In the genomic region with DNA sequence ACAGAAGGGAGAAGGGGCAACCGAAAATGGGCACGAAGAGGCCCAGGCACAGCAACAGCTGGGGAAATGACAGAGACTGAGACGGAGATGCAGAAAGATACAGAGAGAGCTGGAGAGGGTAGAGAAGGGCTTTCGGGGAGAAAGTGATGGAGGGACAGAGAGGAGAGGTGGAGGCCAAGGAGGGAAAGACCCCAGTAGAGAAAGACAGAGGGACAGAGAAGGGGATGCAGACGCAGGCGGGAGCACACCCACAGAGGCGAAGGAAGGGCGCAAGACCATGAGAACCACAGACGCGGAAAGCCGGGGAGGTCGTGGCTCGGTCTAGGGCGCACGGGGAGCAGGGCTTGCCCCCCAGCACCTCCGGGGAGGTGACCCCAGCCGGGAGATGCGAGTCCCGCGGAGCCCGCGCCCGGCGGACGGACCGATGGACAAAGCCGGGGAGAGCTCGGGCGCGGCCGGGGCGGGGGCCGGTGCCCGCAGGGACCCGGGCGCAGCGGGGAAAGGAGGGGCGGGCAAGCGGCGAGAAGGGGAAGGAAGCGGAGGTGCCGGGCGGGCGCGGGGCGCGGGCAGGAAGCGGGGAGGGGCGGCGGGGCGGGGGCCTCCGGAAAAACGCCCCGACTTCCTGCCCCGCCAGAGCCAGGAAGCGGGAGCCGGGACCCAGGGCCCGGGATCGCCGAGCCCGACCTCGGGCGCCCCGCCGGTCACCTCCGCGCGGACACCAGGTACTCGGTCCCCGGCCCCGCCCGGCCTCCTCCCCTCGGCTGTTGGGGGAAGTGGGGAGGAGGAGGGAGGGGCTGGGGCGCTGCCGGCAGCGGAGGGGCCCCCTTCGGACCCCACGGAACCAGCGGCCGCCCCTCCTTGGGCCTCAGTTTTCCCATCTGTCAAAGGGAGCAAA, we compare ENCODE assay signal across 8 cellular contexts. TPM values are rescaled to one million over a fixed set of nuclear protein-coding genes. Genes with fewer than 3 reads are reported as not detected.
DNase-seq lines count a peak whose midpoint lies in the region; ATAC-seq and TF ChIP-seq lines count a peak whose summit lies in the region.

A gene with protein sequence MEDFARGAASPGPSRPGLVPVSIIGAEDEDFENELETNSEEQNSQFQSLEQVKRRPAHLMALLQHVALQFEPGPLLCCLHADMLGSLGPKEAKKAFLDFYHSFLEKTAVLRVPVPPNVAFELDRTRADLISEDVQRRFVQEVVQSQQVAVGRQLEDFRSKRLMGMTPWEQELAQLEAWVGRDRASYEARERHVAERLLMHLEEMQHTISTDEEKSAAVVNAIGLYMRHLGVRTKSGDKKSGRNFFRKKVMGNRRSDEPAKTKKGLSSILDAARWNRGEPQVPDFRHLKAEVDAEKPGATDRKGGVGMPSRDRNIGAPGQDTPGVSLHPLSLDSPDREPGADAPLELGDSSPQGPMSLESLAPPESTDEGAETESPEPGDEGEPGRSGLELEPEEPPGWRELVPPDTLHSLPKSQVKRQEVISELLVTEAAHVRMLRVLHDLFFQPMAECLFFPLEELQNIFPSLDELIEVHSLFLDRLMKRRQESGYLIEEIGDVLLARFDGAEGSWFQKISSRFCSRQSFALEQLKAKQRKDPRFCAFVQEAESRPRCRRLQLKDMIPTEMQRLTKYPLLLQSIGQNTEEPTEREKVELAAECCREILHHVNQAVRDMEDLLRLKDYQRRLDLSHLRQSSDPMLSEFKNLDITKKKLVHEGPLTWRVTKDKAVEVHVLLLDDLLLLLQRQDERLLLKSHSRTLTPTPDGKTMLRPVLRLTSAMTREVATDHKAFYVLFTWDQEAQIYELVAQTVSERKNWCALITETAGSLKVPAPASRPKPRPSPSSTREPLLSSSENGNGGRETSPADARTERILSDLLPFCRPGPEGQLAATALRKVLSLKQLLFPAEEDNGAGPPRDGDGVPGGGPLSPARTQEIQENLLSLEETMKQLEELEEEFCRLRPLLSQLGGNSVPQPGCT (plus strand): TSS at position 617 of the 895 bp plus-strand sequence. CDS start 4,899 bp downstream, outside the sequence.

- H3K27me3 ChIP-seq in A673 (replicated peaks; ENCODE audit: insufficient read depth, low read depth, low read length, poor library complexity) (no peaks in the 10 kb centered on the region), psoas muscle (ENCODE audit: insufficient read depth in 3 of 3, low read length in 2 of 3) (peaks cover 0 to 8% (median 0%) of the 10 kb centered on the region in 3 donors)

- BruUV-seq in A673 (replicated peaks; lab: Mats Ljungman, UMichigan), result no TSS peak

- H3K27ac ChIP-seq in A673 (ENCODE audit: low read depth, low read length, poor library complexity, severe bottlenecking) (peak within 1 kb of the TSS; percentile 91), psoas muscle (peak within 1 kb of the TSS; percentile 67)

- H3K4me3 ChIP-seq in A673 (ENCODE audit: low read depth, low read length, poor library complexity, severe bottlenecking) (peak within 1 kb of the TSS; percentile 84), psoas muscle (peak within 1 kb of the TSS; percentile 74)

- ATAC-seq in activated naive CD4-positive, alpha-beta T cell treated with anti-CD3 and anti-CD28 coated beads, Interleukin-2, amount 50 U/mL, for 72 hours, result no peak
- ATAC-seq in psoas muscle (peak in 3 of 4 donors; percentile 6 to 31 (median 12)), HG02763 (IDR thresholded peaks at IDR 0.05; ENCODE audit: unreplicated experiment) (no peak), GM21786 (IDR thresholded peaks at IDR 0.05; ENCODE audit: unreplicated experiment) (no peak)

- TF ChIP-seq CTCF in A673 (conservative IDR thresholded peaks at IDR 0.05; ENCODE audit: low read depth, low read length) (no peak), psoas muscle (IDR thresholded peaks at IDR 0.05) (no peak)

- WGBS in psoas muscle, 3 donors, result 1 to 3% (median 2%) methylated on average over 33 to 79 of the region's 80 CpGs

- peaks cover 75% of the 10 kb centered on the region for H3K4me1 ChIP-seq in A673 (ENCODE audit: insufficient read depth, low read length, poor library complexity, severe bottlenecking)
- H3K4me1 ChIP-seq in psoas muscle, result peaks cover 6% of the 10 kb centered on the region

- TF ChIP-seq POLR2A in GM19193 (IDR thresholded peaks at IDR 0.05; ENCODE audit: extremely low read depth, insufficient read depth, insufficient read length), result peak; percentile 62

- peak within 1 kb of the TSS; percentile 92 to 96 for H3K27ac Mint-ChIP-seq in activated naive CD4-positive, alpha-beta T cell treated with anti-CD3 and anti-CD28 coated beads, Interleukin-2, amount 50 U/mL, for 72 hours

- intact Hi-C loops in A673 (cut with micrococcal nuclease; ENCODE audit: unreplicated experiment), result loop anchor here (1.0 to 5.0 kb wide), 3 partner anchors 24 to 149 kb away; no protein-coding TSS in a partner anchor
- intact Hi-C loops in cardiac septum (cut with DNase I), result loop anchor here (5.0 kb wide), 1 partner anchor 74 kb away; a partner anchor contains a TSS
- intact Hi-C loops in psoas muscle (cut with DNase I), result loop anchor here in 1 of 2 donors (5.0 kb wide), 1 partner anchor 74 kb away; a partner anchor contains a TSS

- H3K9me3 Mint-ChIP-seq in activated naive CD4-positive, alpha-beta T cell treated with anti-CD3 and anti-CD28 coated beads, Interleukin-2, amount 50 U/mL, for 72 hours, result no peaks in the 10 kb centered on the region

- POLR2A ChIA-PET in A673 (lab: Charles Lee; ENCODE audit: low non-redundant PET), result no interaction called here

- CTCF ChIA-PET in A673 (lab: Charles Lee), result no interaction called here

- H3K9me3 ChIP-seq in A673 (ENCODE audit: low read depth, low read length, poor library complexity, severe bottlenecking) (no peaks in the 10 kb centered on the region), psoas muscle (no peaks in the 10 kb centered on the region)

- no peaks in the 10 kb centered on the region for H3K36me3 ChIP-seq in A673 (ENCODE audit: insufficient read depth, low read length, poor library complexity, severe bottlenecking)
- no peaks in the 10 kb centered on the region for H3K36me3 ChIP-seq in psoas muscle (ENCODE audit: insufficient read depth in 1 of 2, low read depth in 1 of 2)

- DNase-seq in A673 (ENCODE audit: low spot score), result peak; percentile 56
- peak; percentile 56 for DNase-seq in RPMI7951 (ENCODE audit: low read depth)
- peak in 1 of 2 donors; percentile 55 for DNase-seq in activated naive CD4-positive, alpha-beta T cell treated with anti-CD3 and anti-CD28 coated beads, Interleukin-2, amount 50 U/mL, for 72 hours (ENCODE audit: low spot score in 2 of 2)
- peak; percentile 91 for DNase-seq in cardiac septum (ENCODE audit: low spot score)
- peak; percentile 68 to 79 for DNase-seq in psoas muscle

- peaks cover 30 to 32% of the 10 kb centered on the region in 2 donors for H3K36me3 Mint-ChIP-seq in activated naive CD4-positive, alpha-beta T cell treated with anti-CD3 and anti-CD28 coated beads, Interleukin-2, amount 50 U/mL, for 72 hours

RNA-seq across cellular contexts. Expression of the gene that starts here (rescaled TPM):
- total RNA-seq in A673 (2021) (159 and 164 TPM in 2 replicates), cardiac septum (37.9 TPM), psoas muscle (10 to 100 TPM; 15.8 to 22.2 (median 21.3) TPM)
- total RNA-seq in RPMI7951 (2014; rRNA removed; shearing (Covaris generic)), result 23.4 and 28.2 TPM in 2 replicates
- total RNA-seq in activated naive CD4-positive, alpha-beta T cell treated with anti-CD3 and anti-CD28 coated beads, Interleukin-2, amount 50 U/mL, for 72 hours, result 100 to 1,000 TPM; 361 to 383 TPM
- polyA plus RNA-seq in psoas muscle, result 10 to 100 TPM; 20.4 to 28.0 (median 20.7) TPM

Comparison
In these comparisons a context has a peak if more than half of its experiments do, and no peak if none do; other contexts are left out.
1. ATAC-seq: peak in psoas muscle (3 of 4); none in activated naive CD4-positive, alpha-beta T cell treated with anti-CD3 and anti-CD28 coated beads, Interleukin-2, amount 50 U/mL, for 72 hours (0 of 2), HG02763 (single experiment) and GM21786 (single experiment).